ENCODE assay signal across 19 cellular contexts in the genomic region with DNA sequence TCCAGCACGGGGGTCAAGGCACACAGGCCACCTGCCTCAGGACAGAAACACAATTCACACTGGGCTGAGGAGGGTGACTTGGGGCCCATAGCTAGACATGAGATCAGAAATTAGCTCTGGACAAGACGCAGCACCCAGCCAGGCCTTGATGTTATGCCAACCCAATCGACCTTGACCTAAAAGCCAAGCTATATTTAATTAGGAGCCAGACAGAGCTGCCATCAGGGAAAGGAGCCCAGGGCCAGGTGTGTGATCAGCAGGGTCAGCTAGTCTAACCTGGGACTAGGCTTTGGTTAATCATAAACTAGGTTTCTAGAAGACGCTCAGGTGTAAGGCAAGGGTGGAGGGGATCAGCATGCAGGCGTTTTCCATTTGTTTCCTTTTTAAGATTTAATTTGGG. TPM values are rescaled to one million over a fixed set of nuclear protein-coding genes. Genes with fewer than 3 reads are reported as not detected.
DNase-seq lines count a peak whose midpoint lies in the region; ATAC-seq and TF ChIP-seq lines count a peak whose summit lies in the region.
"Had no signal": no experiment of that assay in that cellular context is flagged by ENCODE, and none has a peak within 500 bp of the region (broad histone marks: within the 10 kb centered on the region; RNA-seq: fewer than 3 reads in every experiment).

No MANE protein-coding gene starts in this region.

- H3K27ac ChIP-seq in heart left ventricle (peak overlapping the region in 8 of 12 donors; percentile 9 to 70 (median 38)), stomach (peak overlapping the region in 3 of 5 donors; percentile 2 to 57 (median 20))
- H3K27ac ChIP-seq: KMS-11 had no signal

- H3K27ac Mint-ChIP-seq in effector memory CD8-positive, alpha-beta T cell: no peak overlapping the region
- H3K27ac Mint-ChIP-seq: B cell; CD4-positive, alpha-beta T cell; HFFc6 had no signal

- H3K36me3 ChIP-seq in heart left ventricle (no peaks in the 10 kb centered on the region), mucosa of descending colon (ENCODE audit: low read depth) (no peaks in the 10 kb centered on the region), stomach (no peaks in the 10 kb centered on the region)

- ATAC-seq in heart left ventricle: peak; percentile 88 to 94 (median 90)
- ATAC-seq in mucosa of descending colon: peak; percentile 78
- ATAC-seq in effector memory CD8-positive, alpha-beta T cell (replicated peaks): no peak
- ATAC-seq in GM21367 (IDR thresholded peaks at IDR 0.05; ENCODE audit: unreplicated experiment): no peak
- ATAC-seq: HepG2, Panc1 had no signal

- TF ChIP-seq POLR2A in heart left ventricle (IDR thresholded peaks at IDR 0.05) (no peak), stomach (IDR thresholded peaks at IDR 0.05) (no peak)

- H3K4me3 Mint-ChIP-seq in effector memory CD8-positive, alpha-beta T cell: no peak overlapping the region
- H3K4me3 Mint-ChIP-seq: B cell; CD4-positive, alpha-beta T cell; HFFc6 had no signal

- 57 to 65% (median 64%) methylated on average over 5 of the region's 5 CpGs for WGBS in heart left ventricle, 4 donors
- 31 to 64% (median 36%) methylated on average over 5 of the region's 5 CpGs for WGBS in stomach, 5 donors

- H3K4me1 Mint-ChIP-seq in effector memory CD8-positive, alpha-beta T cell (ENCODE audit: low read depth in 2 of 2): no peaks in the 10 kb centered on the region
- H3K4me1 Mint-ChIP-seq: B cell had no signal

- H3K27me3 ChIP-seq in heart left ventricle (no peaks in the 10 kb centered on the region), stomach (no peaks in the 10 kb centered on the region)

- DNase-seq in DMS53 treated with DMSO at 0.1 percent for 48 hours (lab: John Stamatoyannopoulos, UW; ENCODE audit: unreplicated experiment) (peak; percentile 75), heart left ventricle (peak; percentile 39 to 75 (median 57)), mucosa of descending colon (peak in 2 of 3 donors; percentile 9 to 26), stomach (peak; percentile 82), NCI-H187 treated with DMSO at 0.1 percent for 48 hours (lab: John Stamatoyannopoulos, UW) (no peak)
- DNase-seq in effector memory CD8-positive, alpha-beta T cell: no peak
- DNase-seq: ACHN; CD4-positive, alpha-beta T cell; HFFc6; NCI-H1092 treated with DMSO at 0.1 percent for 48 hours; NCI-H1694 treated with DMSO at 0.1 percent for 48 hours; NCI-H446 treated with DMSO at 0.1 percent for 48 hours; NCI-H774; SHP77 treated with DMSO at 0.1 percent for 48 hours had no signal

- peaks cover 30 to 64% of the 10 kb centered on the region in 2 donors for H3K27me3 Mint-ChIP-seq in effector memory CD8-positive, alpha-beta T cell

- no peaks in the 10 kb centered on the region for H3K9me3 Mint-ChIP-seq in effector memory CD8-positive, alpha-beta T cell
- H3K9me3 Mint-ChIP-seq: CD4-positive, alpha-beta T cell; HFFc6 had no signal

- H3K4me1 ChIP-seq in heart left ventricle: peaks cover 0 to 18% (median 0%) of the 10 kb centered on the region in 12 donors
- no peaks in the 10 kb centered on the region for H3K4me1 ChIP-seq in mucosa of descending colon (ENCODE audit: low read depth)
- peaks cover 6 to 17% (median 11%) of the 10 kb centered on the region in 4 donors for H3K4me1 ChIP-seq in stomach

- H3K9me3 ChIP-seq in heart left ventricle (no peaks in the 10 kb centered on the region), mucosa of descending colon (no peaks in the 10 kb centered on the region), stomach (no peaks in the 10 kb centered on the region)

- no peak for TF ChIP-seq CTCF in heart left ventricle (IDR thresholded peaks at IDR 0.05)
- no peak for TF ChIP-seq CTCF in mucosa of descending colon (IDR thresholded peaks at IDR 0.05)
- TF ChIP-seq CTCF in stomach (IDR thresholded peaks at IDR 0.05): no peak

- H3K36me3 Mint-ChIP-seq in effector memory CD8-positive, alpha-beta T cell (ENCODE audit: insufficient read depth): peaks cover 2% of the 10 kb centered on the region

- TF ChIP-seq EP300 in stomach (IDR thresholded peaks at IDR 0.05): no peak

- H3K4me3 ChIP-seq in heart left ventricle (no peak overlapping the region), mucosa of descending colon (no peak overlapping the region), stomach (no peak overlapping the region)

- intact Hi-C loops in heart left ventricle (cut with DNase I): loop anchor here in 1 of 10 donors (5.0 kb wide), 1 partner anchor 40 kb away; no protein-coding TSS in a partner anchor
- intact Hi-C loops in mucosa of descending colon (cut with DNase I, micrococcal nuclease): no loop called here
- intact Hi-C loops in stomach (cut with DNase I; ENCODE audit: low total_unique reads): no loop called here

RNA-seq across cellular contexts. Expression of gene SLC25A36, which starts 23.9 kb away (rescaled TPM):
- total RNA-seq in heart left ventricle (10 to 100 TPM; 48.1 to 78.0 (median 63.0) TPM), mucosa of descending colon (10 to 100 TPM; 38.3 to 53.7 (median 47.5) TPM), stomach (100 to 1,000 TPM in 3 of 5 donors, 10 to 100 TPM in 2; 54.7 to 275 (median 133) TPM)
- polyA plus RNA-seq in heart left ventricle (10 to 100 TPM; 36.0 to 40.7 TPM), stomach (10 to 100 TPM; 13.1 to 29.6 (median 18.3) TPM)

Comparison
In these comparisons a context has a peak if more than half of its experiments do, and no peak if none do; other contexts are left out.
1. DNase-seq: peak in DMS53 treated with DMSO at 0.1 percent for 48 hours (single experiment), heart left ventricle (5 of 5), mucosa of descending colon (2 of 3) and stomach (single experiment); none in NCI-H187 treated with DMSO at 0.1 percent for 48 hours (single experiment) and effector memory CD8-positive, alpha-beta T cell (0 of 3).
2. ATAC-seq: peak in heart left ventricle (4 of 4) and mucosa of descending colon (single experiment); none in effector memory CD8-positive, alpha-beta T cell (single experiment) and GM21367 (single experiment).